In genomic region chr2:69382547-69382946, GRCh38 we compare ENCODE assay signal across 11 cellular contexts. TPM values are rescaled to one million over a fixed set of nuclear protein-coding genes. Genes with fewer than 3 reads are reported as not detected.
DNase-seq lines count a peak whose midpoint lies in the region; ATAC-seq and TF ChIP-seq lines count a peak whose summit lies in the region.
"Had no signal": no experiment of that assay in that cellular context is flagged by ENCODE, and none has a peak within 500 bp of the region (broad histone marks: within the 10 kb centered on the region; RNA-seq: fewer than 3 reads in every experiment).

No MANE protein-coding gene starts in this region.

- H3K9me3 ChIP-seq in CD4-positive, alpha-beta T cell (ENCODE audit: control insufficient read depth, low read length) = no peaks in the 10 kb centered on the region
- H3K9me3 ChIP-seq in osteoblast (ENCODE audit: low read depth, low read length) = no peaks in the 10 kb centered on the region
- H3K9me3 ChIP-seq: SJSA1, thoracic aorta had no signal

- no peaks in the 10 kb centered on the region for H3K9me2 ChIP-seq in GM23338 (ENCODE audit: insufficient read depth)

- H3K4me3 ChIP-seq in GM23338 (no peak overlapping the region), osteoblast (ENCODE audit: insufficient read depth, low read length) (no peak overlapping the region)
- H3K4me3 ChIP-seq: SJSA1, thoracic aorta had no signal

- intact Hi-C loops in CD4-positive, alpha-beta T cell (cut with DNase I, micrococcal nuclease) = loop anchor here in 1 of 2 experiments (10.0 kb wide), 3 partner anchors 262 to 1228 kb away; partner anchors contain the start of genes AAK1, PNO1 and SNRPG
- intact Hi-C loops in activated T-helper 1 cell treated with anti-CD3 and anti-CD28 coated beads, Interleukin-12 subunit alpha, Interleukin-12 subunit beta, Interleukin-2, Interleukin-4 antibody, amounts not matched to agents 30 ng/mL and 10 ng/mL and 1 ng/mL, durations not matched to agents 14 hours and 24 hours and 36 hours (cut with micrococcal nuclease) = no loop called here

- no peak overlapping the region for H3K4me2 ChIP-seq in GM23338
- H3K4me2 ChIP-seq in osteoblast (ENCODE audit: insufficient read depth, low read length) = peak overlapping the region; percentile 43

- H3K79me2 ChIP-seq in GM23338 (replicated peaks; ENCODE audit: insufficient read depth) = peaks cover 91% of the 10 kb centered on the region
- peaks cover 95% of the 10 kb centered on the region for H3K79me2 ChIP-seq in osteoblast (ENCODE audit: insufficient read depth, low read length)

- ATAC-seq in CD4-positive, alpha-beta T cell (ENCODE audit: poor library complexity) = no peak
- no peak for ATAC-seq in GM23338
- no peak for ATAC-seq in central memory CD8-positive, alpha-beta T cell (replicated peaks; ENCODE audit: extremely low read depth, poor library complexity, severe bottlenecking)
- no peak for ATAC-seq in stimulated activated naive CD8-positive, alpha-beta T cell treated with anti-CD3 and anti-CD28 coated beads, Interleukin-15, amount 100 ng/mL, for 72 hours

- H3K4me1 Mint-ChIP-seq in CD4-positive, alpha-beta T cell (ENCODE audit: low read depth) = peaks cover 53% of the 10 kb centered on the region
- H3K4me1 Mint-ChIP-seq in GM23338 = peaks cover 18% of the 10 kb centered on the region
- H3K4me1 Mint-ChIP-seq in central memory CD8-positive, alpha-beta T cell = peaks cover 40% of the 10 kb centered on the region
- peaks cover 52% of the 10 kb centered on the region for H3K4me1 Mint-ChIP-seq in activated T-helper 1 cell treated with anti-CD3 and anti-CD28 coated beads, Interleukin-12 subunit alpha, Interleukin-12 subunit beta, Interleukin-2, Interleukin-4 antibody, amounts not matched to agents 30 ng/mL and 10 ng/mL and 1 ng/mL, durations not matched to agents 14 hours and 24 hours and 36 hours (ENCODE audit: low read depth)
- H3K4me1 Mint-ChIP-seq in stimulated activated naive CD8-positive, alpha-beta T cell treated with anti-CD3 and anti-CD28 coated beads, Interleukin-15, amount 100 ng/mL, for 72 hours = peaks cover 33% of the 10 kb centered on the region

- TF ChIP-seq CTCF in CD4-positive, alpha-beta T cell (IDR thresholded peaks at IDR 0.05) = no peak
- no peak for TF ChIP-seq CTCF in GM23338 (conservative IDR thresholded peaks at IDR 0.05; ENCODE audit: low read depth in 2 of 2)
- TF ChIP-seq CTCF in osteoblast (IDR thresholded peaks at IDR 0.05; ENCODE audit: extremely low read depth, low read depth, low read length) = no peak

- H3K4me1 ChIP-seq in GM23338 (ENCODE audit: insufficient read depth) (peaks cover 20% of the 10 kb centered on the region), osteoblast (ENCODE audit: insufficient read depth, low read length) (peaks cover 43% of the 10 kb centered on the region)

- H3K36me3 ChIP-seq in GM23338 (ENCODE audit: insufficient read depth) (no peaks in the 10 kb centered on the region), osteoblast (ENCODE audit: insufficient read depth, low read length) (peaks cover 14% of the 10 kb centered on the region)
- H3K36me3 ChIP-seq: thoracic aorta had no signal

- no peak overlapping the region for H3K27ac ChIP-seq in CD4-positive, alpha-beta T cell (ENCODE audit: low read depth, low read length)
- H3K27ac ChIP-seq in GM23338 (ENCODE audit: low read depth) = peak overlapping the region; percentile 45; the same call in 1 of the 2 replicates
- no peak overlapping the region for H3K27ac ChIP-seq in osteoblast (ENCODE audit: low read depth, low read length)
- H3K27ac ChIP-seq: SJSA1, thoracic aorta had no signal

- H3F3A ChIP-seq in GM23338 (replicated peaks; ENCODE audit: low read depth) = no peaks in the 10 kb centered on the region; the same call in 1 of the 2 replicates

- H3K27me3 ChIP-seq in CD4-positive, alpha-beta T cell (ENCODE audit: control insufficient read depth, insufficient read depth, low read length) = no peaks in the 10 kb centered on the region
- H3K27me3 ChIP-seq in GM23338 (ENCODE audit: insufficient read depth) (no peaks in the 10 kb centered on the region), osteoblast (ENCODE audit: insufficient read depth, low read length) (no peaks in the 10 kb centered on the region)
- H3K27me3 ChIP-seq: SJSA1 had no signal

- POLR2A ChIA-PET in CD4-positive, alpha-beta T cell (lab: Charles Lee) = no interaction called here

- H3K4me3 Mint-ChIP-seq in CD4-positive, alpha-beta T cell = no peak overlapping the region
- no peak overlapping the region for H3K4me3 Mint-ChIP-seq in GM23338
- H3K4me3 Mint-ChIP-seq in central memory CD8-positive, alpha-beta T cell = no peak overlapping the region
- H3K4me3 Mint-ChIP-seq in activated T-helper 1 cell treated with anti-CD3 and anti-CD28 coated beads, Interleukin-12 subunit alpha, Interleukin-12 subunit beta, Interleukin-2, Interleukin-4 antibody, amounts not matched to agents 30 ng/mL and 10 ng/mL and 1 ng/mL, durations not matched to agents 14 hours and 24 hours and 36 hours = no peak overlapping the region
- no peak overlapping the region for H3K4me3 Mint-ChIP-seq in stimulated activated naive CD8-positive, alpha-beta T cell treated with anti-CD3 and anti-CD28 coated beads, Interleukin-15, amount 100 ng/mL, for 72 hours

- H3K9me3 Mint-ChIP-seq in CD4-positive, alpha-beta T cell = no peaks in the 10 kb centered on the region
- no peaks in the 10 kb centered on the region; the same call in 2 of the 3 replicates for H3K9me3 Mint-ChIP-seq in GM23338
- H3K9me3 Mint-ChIP-seq in central memory CD8-positive, alpha-beta T cell = no peaks in the 10 kb centered on the region
- no peaks in the 10 kb centered on the region for H3K9me3 Mint-ChIP-seq in activated T-helper 1 cell treated with anti-CD3 and anti-CD28 coated beads, Interleukin-12 subunit alpha, Interleukin-12 subunit beta, Interleukin-2, Interleukin-4 antibody, amounts not matched to agents 30 ng/mL and 10 ng/mL and 1 ng/mL, durations not matched to agents 14 hours and 24 hours and 36 hours
- H3K9me3 Mint-ChIP-seq in stimulated activated naive CD8-positive, alpha-beta T cell treated with anti-CD3 and anti-CD28 coated beads, Interleukin-15, amount 100 ng/mL, for 72 hours = no peaks in the 10 kb centered on the region

- H3K36me3 Mint-ChIP-seq in CD4-positive, alpha-beta T cell (ENCODE audit: low read depth) = peaks cover 18% of the 10 kb centered on the region
- no peaks in the 10 kb centered on the region; the same call in 2 of the 3 replicates for H3K36me3 Mint-ChIP-seq in GM23338 (ENCODE audit: low read depth)
- H3K36me3 Mint-ChIP-seq in central memory CD8-positive, alpha-beta T cell (ENCODE audit: insufficient read depth) = peaks cover 5% of the 10 kb centered on the region
- peaks cover 17% of the 10 kb centered on the region for H3K36me3 Mint-ChIP-seq in activated T-helper 1 cell treated with anti-CD3 and anti-CD28 coated beads, Interleukin-12 subunit alpha, Interleukin-12 subunit beta, Interleukin-2, Interleukin-4 antibody, amounts not matched to agents 30 ng/mL and 10 ng/mL and 1 ng/mL, durations not matched to agents 14 hours and 24 hours and 36 hours (ENCODE audit: low read depth)

- H3K27ac Mint-ChIP-seq in CD4-positive, alpha-beta T cell = peak overlapping the region; percentile 13
- no peak overlapping the region for H3K27ac Mint-ChIP-seq in GM23338
- peak overlapping the region; percentile 42 for H3K27ac Mint-ChIP-seq in central memory CD8-positive, alpha-beta T cell (ENCODE audit: low read depth)
- no peak overlapping the region for H3K27ac Mint-ChIP-seq in activated T-helper 1 cell treated with anti-CD3 and anti-CD28 coated beads, Interleukin-12 subunit alpha, Interleukin-12 subunit beta, Interleukin-2, Interleukin-4 antibody, amounts not matched to agents 30 ng/mL and 10 ng/mL and 1 ng/mL, durations not matched to agents 14 hours and 24 hours and 36 hours
- no peak overlapping the region for H3K27ac Mint-ChIP-seq in stimulated activated naive CD8-positive, alpha-beta T cell treated with anti-CD3 and anti-CD28 coated beads, Interleukin-15, amount 100 ng/mL, for 72 hours

- H4K20me1 ChIP-seq in GM23338 (replicated peaks; ENCODE audit: insufficient read depth) = peaks cover 18% of the 10 kb centered on the region
- H4K20me1 ChIP-seq in osteoblast (ENCODE audit: insufficient read depth, low read length) = peaks cover 65% of the 10 kb centered on the region

- CTCF ChIA-PET in CD4-positive, alpha-beta T cell (lab: Charles Lee) = no interaction called here

- no peaks in the 10 kb centered on the region for H3K27me3 Mint-ChIP-seq in CD4-positive, alpha-beta T cell
- no peaks in the 10 kb centered on the region for H3K27me3 Mint-ChIP-seq in GM23338 (ENCODE audit: insufficient read depth, low read depth, poor library complexity)
- H3K27me3 Mint-ChIP-seq in central memory CD8-positive, alpha-beta T cell = no peaks in the 10 kb centered on the region
- no peaks in the 10 kb centered on the region for H3K27me3 Mint-ChIP-seq in activated T-helper 1 cell treated with anti-CD3 and anti-CD28 coated beads, Interleukin-12 subunit alpha, Interleukin-12 subunit beta, Interleukin-2, Interleukin-4 antibody, amounts not matched to agents 30 ng/mL and 10 ng/mL and 1 ng/mL, durations not matched to agents 14 hours and 24 hours and 36 hours (ENCODE audit: insufficient read depth)
- no peaks in the 10 kb centered on the region for H3K27me3 Mint-ChIP-seq in stimulated activated naive CD8-positive, alpha-beta T cell treated with anti-CD3 and anti-CD28 coated beads, Interleukin-15, amount 100 ng/mL, for 72 hours

- H2AFZ ChIP-seq in GM23338 (no peak overlapping the region), osteoblast (ENCODE audit: low read length) (no peak overlapping the region)

- no peak for DNase-seq in CD4-positive, alpha-beta T cell
- DNase-seq in GM23338 (ENCODE audit: low spot score) = no peak
- DNase-seq in central memory CD8-positive, alpha-beta T cell (ENCODE audit: low spot score in 2 of 2) = no peak
- DNase-seq in osteoblast (ENCODE audit: insufficient read length, low spot score, missing footprints) = no peak
- DNase-seq in activated T-helper 1 cell treated with anti-CD3 and anti-CD28 coated beads, Interleukin-12 subunit alpha, Interleukin-12 subunit beta, Interleukin-2, Interleukin-4 antibody, amounts not matched to agents 30 ng/mL and 10 ng/mL and 1 ng/mL, durations not matched to agents 14 hours and 24 hours and 36 hours (ENCODE audit: low spot score) = no peak
- DNase-seq in stimulated activated naive CD8-positive, alpha-beta T cell treated with anti-CD3 and anti-CD28 coated beads, Interleukin-15, amount 100 ng/mL, for 72 hours = no peak
- no peak for DNase-seq in NCI-H1930 (lab: John Stamatoyannopoulos, UW)
- DNase-seq: GDM1, NCI-H2227 treated with DMSO at 0.1 percent for 48 hours had no signal

RNA-seq across cellular contexts. Expression of gene GFPT1, which starts 4.5 kb away (rescaled TPM):
- 10 to 100 TPM; 17.6 to 18.3 TPM for total RNA-seq in CD4-positive, alpha-beta T cell
- total RNA-seq in GM23338 (2014; rRNA removed; shearing (Covaris generic)) = 62.0 and 65.2 TPM in 2 replicates
- 45.9 and 60.8 TPM in 2 replicates for polyA plus RNA-seq in GM23338 (2016; fragmentation: Nextera tagmentation; extraction: Ambion mirVana)
- 53.9 and 64.4 TPM in 2 replicates for total RNA-seq in osteoblast
- total RNA-seq in activated T-helper 1 cell treated with anti-CD3 and anti-CD28 coated beads, Interleukin-12 subunit alpha, Interleukin-12 subunit beta, Interleukin-2, Interleukin-4 antibody, amounts not matched to agents 30 ng/mL and 10 ng/mL and 1 ng/mL, durations not matched to agents 14 hours and 24 hours and 36 hours = 47.3 and 52.3 TPM in 2 replicates

RNA-seq across cellular contexts. Expression of gene NFU1, which starts 54.7 kb away (rescaled TPM):
- 10 to 100 TPM; 18.5 to 22.2 TPM for total RNA-seq in CD4-positive, alpha-beta T cell
- 27.5 and 39.9 TPM in 2 replicates for total RNA-seq in GM23338 (2014; rRNA removed; shearing (Covaris generic))
- polyA plus RNA-seq in GM23338 (2016; fragmentation: Nextera tagmentation; extraction: Ambion mirVana) = 96.7 and 102 TPM in 2 replicates
- 34.0 and 36.2 TPM in 2 replicates for total RNA-seq in osteoblast
- total RNA-seq in activated T-helper 1 cell treated with anti-CD3 and anti-CD28 coated beads, Interleukin-12 subunit alpha, Interleukin-12 subunit beta, Interleukin-2, Interleukin-4 antibody, amounts not matched to agents 30 ng/mL and 10 ng/mL and 1 ng/mL, durations not matched to agents 14 hours and 24 hours and 36 hours = 29.3 and 29.8 TPM in 2 replicates

Comparison
In these comparisons a context has a peak if more than half of its experiments do, and no peak if none do; other contexts are left out.
1. H3K27ac Mint-ChIP-seq: peak in CD4-positive, alpha-beta T cell (single experiment) and central memory CD8-positive, alpha-beta T cell (single experiment); none in GM23338 (single experiment), activated T-helper 1 cell treated with anti-CD3 and anti-CD28 coated beads, Interleukin-12 subunit alpha, Interleukin-12 subunit beta, Interleukin-2, Interleukin-4 antibody, amounts not matched to agents 30 ng/mL and 10 ng/mL and 1 ng/mL, durations not matched to agents 14 hours and 24 hours and 36 hours (single experiment) and stimulated activated naive CD8-positive, alpha-beta T cell treated with anti-CD3 and anti-CD28 coated beads, Interleukin-15, amount 100 ng/mL, for 72 hours (0 of 2).